ENCODE assay signal across 10 cellular contexts in genomic region chr11:103601230-103601846, GRCh38.
DNase-seq lines count a peak whose midpoint lies in the region; ATAC-seq and TF ChIP-seq lines count a peak whose summit lies in the region.
"Had no signal": no experiment of that assay in that cellular context is flagged by ENCODE, and none has a peak within 500 bp of the region (broad histone marks: within the 10 kb centered on the region; RNA-seq: fewer than 3 reads in every experiment).

No MANE protein-coding gene starts in this region.

- no peak overlapping the region for H3K18ac ChIP-seq in mesenchymal stem cell (ENCODE audit: low read depth in 1 of 2, low read length in 2 of 2)

- no peak overlapping the region for H3K23ac ChIP-seq in mesenchymal stem cell (ENCODE audit: low read length in 2 of 2)

- H4K91ac ChIP-seq in mesenchymal stem cell (ENCODE audit: low read length), result no peak overlapping the region

- POLR2A ChIA-PET in BJ (lab: Charles Lee), result no interaction called here

- H2AFZ ChIP-seq in mesenchymal stem cell (ENCODE audit: low read depth, low read length), result no peak overlapping the region

- no peaks in the 10 kb centered on the region for H3K36me3 ChIP-seq in BJ (ENCODE audit: control insufficient read depth, insufficient read depth, low read length)
- H3K36me3 ChIP-seq in SJCRH30, result no peaks in the 10 kb centered on the region
- H3K36me3 ChIP-seq in mesenchymal stem cell (ENCODE audit: control insufficient read depth in 1 of 2, insufficient read depth in 2 of 2, low read depth in 1 of 2, low read length in 2 of 2), result no peaks in the 10 kb centered on the region
- no peaks in the 10 kb centered on the region for H3K36me3 ChIP-seq in aorta (ENCODE audit: control insufficient read depth in 1 of 2, insufficient read depth in 2 of 2, low read length in 1 of 2)
- H3K36me3 ChIP-seq: neutrophil, SJSA1 had no signal

- no peak overlapping the region for H2BK120ac ChIP-seq in mesenchymal stem cell (ENCODE audit: low read depth, low read length)

- H2AK5ac ChIP-seq in mesenchymal stem cell (ENCODE audit: low read length, severe bottlenecking), result no peak overlapping the region

- no peak overlapping the region for H2BK12ac ChIP-seq in mesenchymal stem cell (ENCODE audit: low read length in 2 of 2)

- WGBS in mesenchymal stem cell, result 57% methylated on average over 3 of the region's 3 CpGs
- 55 to 65% methylated on average over 3 of the region's 3 CpGs for WGBS in aorta, 2 donors

- H3K27me3 ChIP-seq in BJ (ENCODE audit: control insufficient read depth, insufficient read depth, low read length) (no peaks in the 10 kb centered on the region), SJCRH30 (no peaks in the 10 kb centered on the region), mesenchymal stem cell (ENCODE audit: control insufficient read depth in 1 of 2, insufficient read depth in 1 of 2, low read length in 2 of 2) (peaks cover 0 to 3% of the 10 kb centered on the region in 2 experiments), aorta (ENCODE audit: control insufficient read depth in 1 of 2, insufficient read depth in 2 of 2, low read length in 1 of 2) (no peaks in the 10 kb centered on the region)
- H3K27me3 ChIP-seq: neutrophil, SJSA1 had no signal

- no peak overlapping the region for H2BK15ac ChIP-seq in mesenchymal stem cell (ENCODE audit: low read depth, poor library complexity, severe bottlenecking)

- no peak overlapping the region for H3K14ac ChIP-seq in mesenchymal stem cell (ENCODE audit: low read length in 2 of 2)

- ATAC-seq in GM18517 (IDR thresholded peaks at IDR 0.05; ENCODE audit: unreplicated experiment) (peak; percentile 91), HG02852 (IDR thresholded peaks at IDR 0.05; ENCODE audit: unreplicated experiment) (peak; percentile 99), aorta (ENCODE audit: low FRiP score) (peak; percentile 69)

- no peak for DNase-seq in BJ (ENCODE audit: low read depth)
- peak; percentile 18 for DNase-seq in NCI-H1092 (lab: John Stamatoyannopoulos, UW)
- DNase-seq in SJCRH30, result peak; percentile 8 to 65
- DNase-seq in ecto neural progenitor cell (ENCODE audit: low spot score), result peak; percentile 57
- DNase-seq in mesenchymal stem cell, result peak; percentile 72
- no peak for DNase-seq in aorta

- no peak overlapping the region for H4K8ac ChIP-seq in mesenchymal stem cell (ENCODE audit: low read length)

- H3K4me1 ChIP-seq in SJCRH30, result no peaks in the 10 kb centered on the region
- H3K4me1 ChIP-seq in mesenchymal stem cell (ENCODE audit: control insufficient read depth, insufficient read depth, low read depth, low read length), result no peaks in the 10 kb centered on the region
- H3K4me1 ChIP-seq in aorta (ENCODE audit: control insufficient read depth in 1 of 2, insufficient read depth in 2 of 2, low read length in 2 of 2), result no peaks in the 10 kb centered on the region

- no peak overlapping the region for H3K4me2 ChIP-seq in mesenchymal stem cell (ENCODE audit: low read length, poor library complexity, severe bottlenecking)

- H3K4me3 ChIP-seq in BJ (ENCODE audit: low read depth, low read length), result no peak overlapping the region
- H3K4me3 ChIP-seq in SJCRH30, result no peak overlapping the region
- no peak overlapping the region for H3K4me3 ChIP-seq in mesenchymal stem cell (ENCODE audit: insufficient read depth in 1 of 2, low read depth in 1 of 2, low read length in 2 of 2)
- H3K4me3 ChIP-seq in aorta (ENCODE audit: low read length in 2 of 2), result no peak overlapping the region
- H3K4me3 ChIP-seq: SJSA1 had no signal

- CTCF ChIA-PET in BJ (lab: Yijun Ruan, JAX), result interaction anchor here (0.6 to 6.3 kb wide), 25 partner anchors 8 to 400 kb away, joined by 3 to 61 read pairs (median 4); no protein-coding TSS in a partner anchor

- peak; percentile 93 for TF ChIP-seq CTCF in BJ (IDR thresholded peaks at IDR 0.05; ENCODE audit: insufficient read depth, low read depth, low read length)

- no peak overlapping the region for H3K27ac ChIP-seq in SJCRH30
- H3K27ac ChIP-seq in mesenchymal stem cell (ENCODE audit: low read length, poor library complexity, severe bottlenecking), result no peak overlapping the region
- H3K27ac ChIP-seq in aorta (ENCODE audit: low read depth in 1 of 2, low read length in 2 of 2), result no peak overlapping the region
- H3K27ac ChIP-seq: neutrophil, SJSA1 had no signal

- H3K9me3 ChIP-seq in SJCRH30 (replicated peaks) (no peaks in the 10 kb centered on the region), mesenchymal stem cell (ENCODE audit: control insufficient read depth, low read length) (no peaks in the 10 kb centered on the region), aorta (ENCODE audit: control insufficient read depth, low read length) (no peaks in the 10 kb centered on the region)
- H3K9me3 ChIP-seq: neutrophil, SJSA1 had no signal

- no peak overlapping the region for H2BK5ac ChIP-seq in mesenchymal stem cell (ENCODE audit: low read depth, low read length, poor library complexity, severe bottlenecking)

- intact Hi-C loops in aorta (cut with DNase I), result no loop called here

- H3K4ac ChIP-seq in mesenchymal stem cell (ENCODE audit: low read depth in 1 of 2, low read length in 2 of 2), result no peak overlapping the region

- no peaks in the 10 kb centered on the region for H3K79me1 ChIP-seq in mesenchymal stem cell (replicated peaks; ENCODE audit: low read length, poor library complexity, severe bottlenecking)

- no peak overlapping the region for H3K9ac ChIP-seq in mesenchymal stem cell (ENCODE audit: low read length)

Comparison
In these comparisons a context has a peak if more than half of its experiments do, and no peak if none do; other contexts are left out.
1. DNase-seq: peak in NCI-H1092 (single experiment), SJCRH30 (2 of 2), ecto neural progenitor cell (single experiment) and mesenchymal stem cell (single experiment); none in BJ (single experiment) and aorta (0 of 2).
2. Peak in every context shown above with its lines, with median percentiles within 50 percentile points of each other: ATAC-seq.